In the genomic region with DNA sequence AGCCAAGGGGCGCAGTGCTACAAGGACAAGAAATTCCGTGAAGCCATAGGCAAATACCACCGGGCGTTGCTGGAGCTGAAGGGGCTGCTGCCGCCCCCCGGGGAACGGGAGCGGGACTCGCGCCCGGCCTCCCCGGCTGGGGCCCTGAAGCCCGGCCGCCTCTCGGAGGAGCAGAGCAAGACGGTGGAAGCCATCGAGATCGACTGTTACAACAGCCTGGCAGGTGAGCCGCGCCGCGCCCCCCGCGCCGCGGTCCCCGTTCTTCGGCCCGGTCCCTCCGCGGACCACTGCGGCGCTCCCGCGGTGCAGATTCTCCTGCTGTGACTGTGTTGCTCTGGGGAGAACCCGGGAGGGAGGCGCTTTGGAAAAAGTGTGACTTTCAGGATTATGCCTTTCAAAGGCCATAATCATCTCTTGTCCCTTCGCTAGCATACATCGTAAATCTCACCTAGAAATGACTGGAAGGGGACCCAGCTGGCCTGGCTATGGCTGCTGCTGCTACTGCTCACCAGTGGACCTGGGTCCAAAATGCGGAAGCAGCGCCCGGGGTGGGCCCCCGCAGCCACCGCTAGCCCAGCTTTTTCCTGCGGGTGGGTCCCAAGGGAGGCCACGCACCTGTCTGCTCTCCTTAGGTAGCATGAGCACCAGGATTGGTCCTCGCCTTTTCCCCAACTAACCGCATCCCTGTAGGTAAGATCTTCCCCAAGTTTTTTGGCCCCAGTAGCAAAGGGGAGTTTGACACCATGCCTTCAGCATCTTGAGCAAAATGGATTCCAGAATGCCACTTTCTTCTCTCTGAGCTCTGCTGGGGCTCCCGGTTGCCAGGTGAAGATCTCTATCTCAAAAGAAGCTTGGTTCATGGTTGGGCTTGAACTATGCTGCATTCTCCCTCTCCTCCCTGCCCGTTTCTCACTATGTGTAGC, we compare ENCODE assay signal across 8 cellular contexts. TPM values are rescaled to one million over a fixed set of nuclear protein-coding genes. Genes with fewer than 3 reads are reported as not detected.
DNase-seq lines count a peak whose midpoint lies in the region; ATAC-seq, FAIRE-seq and TF ChIP-seq lines count a peak whose summit lies in the region.

No MANE protein-coding gene starts in this region.

- peak; percentile 65 for DNase-seq in GM10266 (ENCODE audit: extremely low spot score)
- DNase-seq in breast epithelium (ENCODE audit: low spot score in 2 of 2), result no peak
- DNase-seq in kidney tubule cell (ENCODE audit: low spot score), result peak; percentile 37
- peak; percentile 55 for DNase-seq in stimulated activated naive CD8-positive, alpha-beta T cell treated with anti-CD3 and anti-CD28 coated beads, Interleukin-15, Interleukin-2, amounts not matched to agents 100 U/mL and 50 U/mL, for 24 hours
- DNase-seq in cortex of kidney (lab: John Stamatoyannopoulos, UW), result no peak
- DNase-seq in D721Med (ENCODE audit: insufficient read length, low spot score), result no peak

- peaks cover 0 to 5% of the 10 kb centered on the region in 2 donors for H3K4me1 ChIP-seq in breast epithelium

- intact Hi-C loops in breast epithelium (cut with DNase I; ENCODE audit: low total_unique reads), result no loop called here

- H3K27me3 ChIP-seq in breast epithelium, result no peaks in the 10 kb centered on the region

- H3K4me3 ChIP-seq in breast epithelium, result peak overlapping the region; percentile 56 to 90 (median 70)

- H3K9me3 ChIP-seq in breast epithelium, result no peaks in the 10 kb centered on the region

- TF ChIP-seq POLR2A in Raji (IDR thresholded peaks at IDR 0.05; ENCODE audit: insufficient read depth, low read depth, low read length) (peak; percentile 73), breast epithelium (IDR thresholded peaks at IDR 0.05) (no peak)

- TF ChIP-seq CTCF in GM10266 (IDR thresholded peaks at IDR 0.05; ENCODE audit: control insufficient read depth, insufficient read depth, low read depth, missing control alignments), result no peak
- TF ChIP-seq CTCF in breast epithelium (IDR thresholded peaks at IDR 0.05), result no peak
- no peak for TF ChIP-seq CTCF in D721Med (IDR thresholded peaks at IDR 0.05; ENCODE audit: insufficient read depth, missing control alignments)

- no peaks in the 10 kb centered on the region for H3K36me3 ChIP-seq in breast epithelium

- peak overlapping the region; percentile 69 to 79 for H3K27ac ChIP-seq in breast epithelium

- no peak for FAIRE-seq in D721Med (lab: Jason Lieb, UNC)

- peak; percentile 35 for ATAC-seq in HG02571 (IDR thresholded peaks at IDR 0.05; ENCODE audit: unreplicated experiment)
- ATAC-seq in stimulated activated naive CD8-positive, alpha-beta T cell treated with anti-CD3 and anti-CD28 coated beads, Interleukin-15, Interleukin-2, amounts not matched to agents 100 U/mL and 50 U/mL, for 24 hours, result peak; percentile 20

RNA-seq across cellular contexts. Expression of a gene that starts 0.9 kb away (rescaled TPM):
- total RNA-seq in breast epithelium, result 1 to 10 TPM in 2 of 3 donors, under 1 TPM in 1; 0.48 to 7.5 (median 3.9) TPM

RNA-seq across cellular contexts. Expression of a gene that starts 42.1 kb away (rescaled TPM):
- total RNA-seq in breast epithelium, result 10 to 100 TPM; 38.4 to 56.9 (median 45.6) TPM

Comparison
In these comparisons a context has a peak if more than half of its experiments do, and no peak if none do; other contexts are left out.
1. DNase-seq: peak in GM10266 (single experiment), kidney tubule cell (single experiment) and stimulated activated naive CD8-positive, alpha-beta T cell treated with anti-CD3 and anti-CD28 coated beads, Interleukin-15, Interleukin-2, amounts not matched to agents 100 U/mL and 50 U/mL, for 24 hours (single experiment); none in breast epithelium (0 of 2), cortex of kidney (single experiment) and D721Med (single experiment).